4 cellular contexts compared by ENCODE assay signal in the genomic region with DNA sequence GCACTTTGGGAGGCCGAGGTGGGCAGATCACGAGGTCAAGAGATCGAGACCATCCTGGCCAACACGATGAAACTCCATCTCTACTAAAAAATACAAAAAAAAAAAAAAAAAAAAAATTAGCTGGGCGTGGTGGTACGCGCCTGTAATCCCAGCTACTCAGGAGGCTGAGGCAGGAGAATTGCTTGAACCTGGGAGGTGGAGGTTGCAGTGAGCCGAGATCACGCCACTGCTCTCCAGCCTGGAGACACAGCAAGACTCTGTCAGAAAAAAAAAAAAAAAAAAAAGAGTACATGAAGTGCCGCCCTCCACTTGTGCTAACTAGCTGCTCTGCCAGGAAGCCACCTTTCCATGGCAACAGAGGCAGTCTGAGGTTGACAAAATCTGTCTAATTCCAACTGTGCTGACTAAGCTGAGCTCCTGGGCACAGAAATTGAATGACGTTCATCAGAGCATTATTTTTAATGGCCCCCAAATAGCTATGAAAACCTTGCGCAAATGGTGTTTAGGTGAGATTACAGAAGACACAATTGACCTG. TPM values are rescaled to one million over a fixed set of nuclear protein-coding genes. Genes with fewer than 3 reads are reported as not detected.
DNase-seq lines count a peak whose midpoint lies in the region; FAIRE-seq and TF ChIP-seq lines count a peak whose summit lies in the region.
"Not testable (repeated sequence)": the region's sequence is repeated elsewhere in the genome, so short reads cannot be mapped to it uniquely, and the experiment has no call there.

No MANE protein-coding gene starts in this region.

- peak; percentile 12 for DNase-seq in AG10803 (ENCODE audit: low read depth)
- not testable (repeated sequence) for DNase-seq in activated naive CD4-positive, alpha-beta T cell treated with anti-CD3 and anti-CD28 coated beads, Interleukin-2, amount 10 ng/mL, durations not matched to agents 7 days and 5 days; keratinocyte (ENCODE audit: low read depth, low spot score)

- H3K36me3 Mint-ChIP-seq in activated naive CD4-positive, alpha-beta T cell treated with anti-CD3 and anti-CD28 coated beads, Interleukin-2, amount 10 ng/mL, durations not matched to agents 7 days and 5 days: peaks cover 57% of the 10 kb centered on the region

- H3K9ac ChIP-seq in OCI-LY1 (ENCODE audit: low read length); keratinocyte (ENCODE audit: control insufficient read depth, extremely low read depth, insufficient read depth, low read length): not testable (repeated sequence)

- H3K9me1 ChIP-seq in keratinocyte (ENCODE audit: control insufficient read depth, extremely low read depth, insufficient read depth, low read length): peaks cover 12% of the 10 kb centered on the region

- H2AFZ ChIP-seq in OCI-LY1 (ENCODE audit: low read length); keratinocyte (ENCODE audit: control insufficient read depth, low read length): not testable (repeated sequence)

- H3K36me3 ChIP-seq in OCI-LY1 (ENCODE audit: insufficient read depth, low read length) (peaks cover 70% of the 10 kb centered on the region), keratinocyte (ENCODE audit: control insufficient read depth in 2 of 2, extremely low read depth in 1 of 2, insufficient read depth in 2 of 2, low read length in 2 of 2) (peaks cover 24 to 66% of the 10 kb centered on the region in 2 experiments)

- CTCF ChIA-PET in activated naive CD4-positive, alpha-beta T cell treated with anti-CD3 and anti-CD28 coated beads, Interleukin-2, amount 10 ng/mL, durations not matched to agents 7 days and 5 days (lab: Charles Lee): not testable (repeated sequence)

- not testable (repeated sequence) for H3K9me3 ChIP-seq in OCI-LY1 (ENCODE audit: low read length); keratinocyte (ENCODE audit: control insufficient read depth, low read depth, low read length)

- H3K4me1 ChIP-seq in OCI-LY1 (ENCODE audit: insufficient read depth, low read length, severe bottlenecking) (peaks cover 27% of the 10 kb centered on the region), keratinocyte (ENCODE audit: control insufficient read depth, extremely low read depth, insufficient read depth, low read length) (peaks cover 60% of the 10 kb centered on the region)

- H3K4me3 Mint-ChIP-seq in activated naive CD4-positive, alpha-beta T cell treated with anti-CD3 and anti-CD28 coated beads, Interleukin-2, amount 10 ng/mL, durations not matched to agents 7 days and 5 days: not testable (repeated sequence)

- peak overlapping the region; percentile 6 for H3K27ac Mint-ChIP-seq in activated naive CD4-positive, alpha-beta T cell treated with anti-CD3 and anti-CD28 coated beads, Interleukin-2, amount 10 ng/mL, durations not matched to agents 7 days and 5 days

- not testable (repeated sequence) for FAIRE-seq in keratinocyte (lab: Jason Lieb, UNC)

- H4K20me1 ChIP-seq in OCI-LY1 (ENCODE audit: insufficient read depth, low read length): not testable (repeated sequence)
- H4K20me1 ChIP-seq in keratinocyte (ENCODE audit: control insufficient read depth, extremely low read depth, insufficient read depth, low read length): peaks cover 13% of the 10 kb centered on the region

- H3K4me2 ChIP-seq in OCI-LY1 (ENCODE audit: low read length): peak overlapping the region; percentile 92
- peak overlapping the region; percentile 24 for H3K4me2 ChIP-seq in keratinocyte (ENCODE audit: control insufficient read depth, extremely low read depth, insufficient read depth, low read depth, low read length)

- H3K79me2 ChIP-seq in OCI-LY1 (ENCODE audit: insufficient read depth, low read length) (peaks cover 20% of the 10 kb centered on the region), keratinocyte (ENCODE audit: control insufficient read depth, insufficient read depth, low read length) (peaks cover 53% of the 10 kb centered on the region)

- H3K27me3 Mint-ChIP-seq in activated naive CD4-positive, alpha-beta T cell treated with anti-CD3 and anti-CD28 coated beads, Interleukin-2, amount 10 ng/mL, durations not matched to agents 7 days and 5 days: not testable (repeated sequence)

- not testable (repeated sequence) for H3F3A ChIP-seq in OCI-LY1 (ENCODE audit: insufficient read depth, low read length)

- H3K9me3 Mint-ChIP-seq in activated naive CD4-positive, alpha-beta T cell treated with anti-CD3 and anti-CD28 coated beads, Interleukin-2, amount 10 ng/mL, durations not matched to agents 7 days and 5 days: not testable (repeated sequence)

- H3K4me3 ChIP-seq in AG10803 (ENCODE audit: low read length); OCI-LY1 (ENCODE audit: low read depth, low read length, poor library complexity, severe bottlenecking); keratinocyte (ENCODE audit: control insufficient read depth in 2 of 3, extremely low read depth in 1 of 3, insufficient read depth in 2 of 3, low read depth in 1 of 3, low read length in 3 of 3): not testable (repeated sequence)

- not testable (repeated sequence) for H3K9me2 ChIP-seq in OCI-LY1 (ENCODE audit: low read depth, low read length)

- H3K27me3 ChIP-seq in OCI-LY1 (ENCODE audit: insufficient read depth, low read length); keratinocyte (ENCODE audit: control insufficient read depth, extremely low read depth, insufficient read depth, low read length): not testable (repeated sequence)

- not testable (repeated sequence) for TF ChIP-seq CTCF in AG10803 (conservative IDR thresholded peaks at IDR 0.05; ENCODE audit: low read length); OCI-LY1 (IDR thresholded peaks at IDR 0.05; ENCODE audit: low read length); keratinocyte (optimal IDR thresholded peaks at IDR 0.05 in 1 of 3, IDR thresholded peaks at IDR 0.05 in 1 of 3, conservative IDR thresholded peaks at IDR 0.05 in 1 of 3; ENCODE audit: extremely low read depth in 1 of 3, insufficient read depth in 2 of 3, low read length in 3 of 3)

- dilution Hi-C loops in keratinocyte (cut with MboI; ENCODE audit: extremely low pct_ligation_motif_present, low sequenced_read_pairs): not testable (repeated sequence)

- H3K4me1 Mint-ChIP-seq in activated naive CD4-positive, alpha-beta T cell treated with anti-CD3 and anti-CD28 coated beads, Interleukin-2, amount 10 ng/mL, durations not matched to agents 7 days and 5 days: peaks cover 43% of the 10 kb centered on the region

- H3K27ac ChIP-seq in OCI-LY1 (ENCODE audit: low read depth, low read length, poor library complexity, severe bottlenecking): not testable (repeated sequence)
- H3K27ac ChIP-seq in keratinocyte (ENCODE audit: control insufficient read depth, insufficient read depth, low read length): peak overlapping the region; percentile 1

RNA-seq across cellular contexts. Expression of a gene that starts 3.1 kb away (rescaled TPM):
- polyA plus RNA-seq in keratinocyte: 176 to 431 TPM (median 394 TPM) in 3 replicates
- polyA plus RNA-seq in keratinocyte (2011; ENCODE audit: low read depth): 647 TPM
- 302 and 508 TPM in 2 replicates for polyA plus RNA-seq in keratinocyte (2011; cell fraction: cytosol; rRNA removed)
- polyA plus RNA-seq in keratinocyte (2011; cell fraction: nucleus; rRNA removed): 161 and 229 TPM in 2 replicates
- polyA plus RNA-seq in keratinocyte (2012; ENCODE audit: low replicate concordance): 177 and 311 TPM in 2 replicates
- polyA minus RNA-seq in keratinocyte: 60.9 to 239 TPM (median 98.3 TPM) in 3 replicates
- polyA minus RNA-seq in keratinocyte (2011; cell fraction: cytosol; rRNA and poly(A)+ RNA removed): 196 TPM
- 30.1 and 49.1 TPM in 2 replicates for polyA minus RNA-seq in keratinocyte (2011; cell fraction: nucleus; rRNA and poly(A)+ RNA removed)

RNA-seq across cellular contexts. Expression of a gene that starts 15.9 kb away (rescaled TPM):
- polyA plus RNA-seq in keratinocyte: 18.5 to 22.5 TPM (median 22.1 TPM) in 3 replicates
- polyA plus RNA-seq in keratinocyte (2011; ENCODE audit: low read depth): 24.3 TPM
- 12.8 and 17.2 TPM in 2 replicates for polyA plus RNA-seq in keratinocyte (2011; cell fraction: cytosol; rRNA removed)
- polyA plus RNA-seq in keratinocyte (2011; cell fraction: nucleus; rRNA removed): 30.3 and 33.9 TPM in 2 replicates
- polyA plus RNA-seq in keratinocyte (2012; ENCODE audit: low replicate concordance): 16.8 and 45.4 TPM in 2 replicates
- polyA minus RNA-seq in keratinocyte: 2.6 to 13.3 TPM (median 8.7 TPM) in 3 replicates
- polyA minus RNA-seq in keratinocyte (2011; cell fraction: cytosol; rRNA and poly(A)+ RNA removed): 8.1 TPM
- polyA minus RNA-seq in keratinocyte (2011; cell fraction: nucleus; rRNA and poly(A)+ RNA removed): 10.9 and 14.0 TPM in 2 replicates

RNA-seq across cellular contexts. Expression of a gene that starts 16.4 kb away (rescaled TPM):
- 53.6 to 81.5 TPM (median 64.9 TPM) in 3 replicates for polyA plus RNA-seq in keratinocyte
- 49.1 TPM for polyA plus RNA-seq in keratinocyte (2011; ENCODE audit: low read depth)
- 48.9 and 81.0 TPM in 2 replicates for polyA plus RNA-seq in keratinocyte (2011; cell fraction: cytosol; rRNA removed)
- polyA plus RNA-seq in keratinocyte (2011; cell fraction: nucleus; rRNA removed): 53.3 and 57.4 TPM in 2 replicates
- 45.7 and 66.6 TPM in 2 replicates for polyA plus RNA-seq in keratinocyte (2012; ENCODE audit: low replicate concordance)
- 46.5 to 113 TPM (median 52.8 TPM) in 3 replicates for polyA minus RNA-seq in keratinocyte
- polyA minus RNA-seq in keratinocyte (2011; cell fraction: cytosol; rRNA and poly(A)+ RNA removed): 42.4 TPM
- polyA minus RNA-seq in keratinocyte (2011; cell fraction: nucleus; rRNA and poly(A)+ RNA removed): 29.1 and 36.3 TPM in 2 replicates

RNA-seq across cellular contexts. Expression of a gene that starts 32.9 kb away (rescaled TPM):
- polyA plus RNA-seq in keratinocyte: 12.3 to 23.1 TPM (median 20.0 TPM) in 3 replicates
- polyA plus RNA-seq in keratinocyte (2011; ENCODE audit: low read depth): 8.7 TPM
- polyA plus RNA-seq in keratinocyte (2011; cell fraction: cytosol; rRNA removed): 14.2 and 15.1 TPM in 2 replicates
- 28.0 and 30.3 TPM in 2 replicates for polyA plus RNA-seq in keratinocyte (2011; cell fraction: nucleus; rRNA removed)
- polyA plus RNA-seq in keratinocyte (2012; ENCODE audit: low replicate concordance): 7.0 and 19.2 TPM in 2 replicates
- 25.4 to 49.2 TPM (median 33.8 TPM) in 3 replicates for polyA minus RNA-seq in keratinocyte
- polyA minus RNA-seq in keratinocyte (2011; cell fraction: cytosol; rRNA and poly(A)+ RNA removed): 19.0 TPM
- polyA minus RNA-seq in keratinocyte (2011; cell fraction: nucleus; rRNA and poly(A)+ RNA removed): 18.5 and 29.9 TPM in 2 replicates

RNA-seq across cellular contexts. Expression of a gene that starts 50.1 kb away (rescaled TPM):
- 57.8 to 83.6 TPM (median 64.8 TPM) in 3 replicates for polyA plus RNA-seq in keratinocyte
- 35.7 TPM for polyA plus RNA-seq in keratinocyte (2011; ENCODE audit: low read depth)
- 35.6 and 51.5 TPM in 2 replicates for polyA plus RNA-seq in keratinocyte (2011; cell fraction: cytosol; rRNA removed)
- polyA plus RNA-seq in keratinocyte (2011; cell fraction: nucleus; rRNA removed): 43.0 and 72.6 TPM in 2 replicates
- 42.0 and 58.2 TPM in 2 replicates for polyA plus RNA-seq in keratinocyte (2012; ENCODE audit: low replicate concordance)
- polyA minus RNA-seq in keratinocyte: 12.9 to 14.0 TPM (median 13.8 TPM) in 3 replicates
- 17.5 TPM for polyA minus RNA-seq in keratinocyte (2011; cell fraction: cytosol; rRNA and poly(A)+ RNA removed)
- 20.8 and 26.4 TPM in 2 replicates for polyA minus RNA-seq in keratinocyte (2011; cell fraction: nucleus; rRNA and poly(A)+ RNA removed)
